Comparison of ENCODE assay signal across 8 cellular contexts in the genomic region with DNA sequence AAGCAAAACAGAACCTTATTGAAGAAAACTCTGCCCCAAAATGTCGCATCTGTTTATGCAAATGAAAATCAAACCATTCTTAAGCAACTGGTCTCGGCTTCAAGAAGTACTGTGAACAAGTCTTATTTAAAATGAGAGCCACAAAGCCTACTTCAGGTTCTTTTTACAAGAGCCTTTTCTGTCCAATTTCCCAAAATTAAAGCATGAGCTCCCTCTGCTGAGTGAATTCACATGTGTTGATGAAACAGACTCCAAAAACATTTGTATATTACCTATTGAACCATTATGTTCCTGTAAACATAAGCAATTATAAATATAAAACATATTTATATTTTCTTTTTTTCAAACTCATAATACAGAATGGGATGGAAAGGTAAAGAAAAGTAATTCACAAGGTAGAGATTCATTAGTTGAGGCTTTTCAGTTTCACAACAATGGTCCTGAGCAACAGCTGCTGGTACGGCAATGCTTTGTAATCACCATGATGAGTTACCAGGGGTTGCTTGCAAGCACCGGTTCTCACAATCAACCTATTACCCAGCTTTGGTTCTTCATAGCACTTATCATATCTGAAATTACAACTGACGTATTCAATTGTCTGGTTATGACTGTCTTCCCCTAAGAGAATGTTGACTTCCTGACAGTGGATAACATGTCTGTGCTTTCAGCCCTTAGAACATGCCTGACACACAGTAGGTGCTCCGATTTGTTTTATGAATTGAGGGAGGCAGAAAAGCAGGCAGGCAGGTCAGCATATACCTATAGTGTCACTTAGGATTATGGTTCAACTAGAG.
DNase-seq lines count a peak whose midpoint lies in the region; ATAC-seq and TF ChIP-seq lines count a peak whose summit lies in the region.

No MANE protein-coding gene starts in this region.

- H3K27me3 ChIP-seq in CD4-positive, alpha-beta T cell (ENCODE audit: control insufficient read depth, insufficient read depth, low read length): no peaks in the 10 kb centered on the region
- no peaks in the 10 kb centered on the region for H3K27me3 ChIP-seq in left ventricle myocardium inferior (ENCODE audit: low read depth)
- no peaks in the 10 kb centered on the region for H3K27me3 ChIP-seq in spleen (replicated peaks in 1 of 7)

- POLR2A ChIA-PET in CD4-positive, alpha-beta T cell (lab: Charles Lee): interaction anchor here (0.9 to 1.0 kb wide), 3 partner anchors 10 to 16 kb away, joined by 3 to 6 read pairs (median 4); no protein-coding TSS in a partner anchor

- no peak overlapping the region for H3K4me3 Mint-ChIP-seq in CD4-positive, alpha-beta T cell
- H3K4me3 Mint-ChIP-seq in activated naive CD8-positive, alpha-beta T cell treated with anti-CD3 and anti-CD28 coated beads for 36 hours: no peak overlapping the region

- H3K36me3 Mint-ChIP-seq in CD4-positive, alpha-beta T cell (ENCODE audit: low read depth): no peaks in the 10 kb centered on the region
- no peaks in the 10 kb centered on the region for H3K36me3 Mint-ChIP-seq in activated naive CD8-positive, alpha-beta T cell treated with anti-CD3 and anti-CD28 coated beads for 36 hours

- WGBS in spleen, 5 donors: 35 to 45% (median 38%) methylated on average over 6 of the region's 6 CpGs

- H3K4me3 ChIP-seq in left ventricle myocardium inferior (no peak overlapping the region), spleen (no peak overlapping the region)

- DNase-seq in CD4-positive, alpha-beta T cell: no peak
- DNase-seq in NCI-H526 (lab: John Stamatoyannopoulos, UW): peak; percentile 45 to 79
- DNase-seq in activated naive CD8-positive, alpha-beta T cell treated with anti-CD3 and anti-CD28 coated beads for 36 hours: no peak
- DNase-seq in left ventricle myocardium inferior: no peak
- DNase-seq in spleen: no peak
- DNase-seq in GM19240 (ENCODE audit: insufficient read length, low spot score): no peak
- DNase-seq in NCI-H187 treated with DMSO at 0.1 percent for 48 hours (lab: John Stamatoyannopoulos, UW): no peak

- H3K9me3 ChIP-seq in CD4-positive, alpha-beta T cell (ENCODE audit: control insufficient read depth, low read length): no peaks in the 10 kb centered on the region
- H3K9me3 ChIP-seq in left ventricle myocardium inferior (replicated peaks) (no peaks in the 10 kb centered on the region), spleen (no peaks in the 10 kb centered on the region)

- no peaks in the 10 kb centered on the region for H3K9me3 Mint-ChIP-seq in CD4-positive, alpha-beta T cell
- H3K9me3 Mint-ChIP-seq in activated naive CD8-positive, alpha-beta T cell treated with anti-CD3 and anti-CD28 coated beads for 36 hours: no peaks in the 10 kb centered on the region

- no peak overlapping the region for H3K27ac Mint-ChIP-seq in CD4-positive, alpha-beta T cell
- H3K27ac Mint-ChIP-seq in activated naive CD8-positive, alpha-beta T cell treated with anti-CD3 and anti-CD28 coated beads for 36 hours: peak overlapping the region; percentile 0

- no peak overlapping the region for H3K27ac ChIP-seq in CD4-positive, alpha-beta T cell (ENCODE audit: low read depth, low read length)
- H3K27ac ChIP-seq in left ventricle myocardium inferior (replicated peaks): no peak overlapping the region
- no peak overlapping the region for H3K27ac ChIP-seq in spleen

- peak; percentile 29 for TF ChIP-seq CTCF in CD4-positive, alpha-beta T cell (IDR thresholded peaks at IDR 0.05)
- TF ChIP-seq CTCF in left ventricle myocardium inferior (IDR thresholded peaks at IDR 0.05; ENCODE audit: borderline replicate concordance): peak; percentile 64
- TF ChIP-seq CTCF in spleen (IDR thresholded peaks at IDR 0.05 in 8 of 11, conservative IDR thresholded peaks at IDR 0.05 in 3 of 11): peak in 8 of 11 experiments; percentile 11 to 56 (median 38)

- H3K36me3 ChIP-seq in left ventricle myocardium inferior (no peaks in the 10 kb centered on the region), spleen (no peaks in the 10 kb centered on the region)

- CTCF ChIA-PET in CD4-positive, alpha-beta T cell (lab: Charles Lee): interaction anchor here (1.9 kb wide), 1 partner anchor 10 kb away, joined by 7 read pairs; no protein-coding TSS in a partner anchor

- H3K4me1 Mint-ChIP-seq in CD4-positive, alpha-beta T cell (ENCODE audit: low read depth): no peaks in the 10 kb centered on the region
- H3K4me1 Mint-ChIP-seq in activated naive CD8-positive, alpha-beta T cell treated with anti-CD3 and anti-CD28 coated beads for 36 hours: peaks cover 22% of the 10 kb centered on the region

- intact Hi-C loops in CD4-positive, alpha-beta T cell (cut with DNase I, micrococcal nuclease): loop anchor here (1.0 to 5.0 kb wide), 3 partner anchors 126 to 726 kb away; no protein-coding TSS in a partner anchor
- intact Hi-C loops in left ventricle myocardium inferior (cut with micrococcal nuclease) (loop anchor here (5.0 kb wide), 1 partner anchor 126 kb away; no protein-coding TSS in a partner anchor), spleen (cut with DNase I; ENCODE audit: low total_unique reads) (loop anchor here (10.0 kb wide), 2 partner anchors 129 to 729 kb away; no protein-coding TSS in a partner anchor)

- peak; percentile 49 for ATAC-seq in CD4-positive, alpha-beta T cell (ENCODE audit: poor library complexity)
- ATAC-seq in GM19035 (IDR thresholded peaks at IDR 0.05; ENCODE audit: unreplicated experiment): peak; percentile 66

- H3K4me1 ChIP-seq in left ventricle myocardium inferior (peaks cover 8% of the 10 kb centered on the region), spleen (peaks cover 0 to 6% (median 0%) of the 10 kb centered on the region in 6 donors)

- no peak for TF ChIP-seq POLR2A in spleen (IDR thresholded peaks at IDR 0.05)

- H3K27me3 Mint-ChIP-seq in CD4-positive, alpha-beta T cell: peaks cover 5% of the 10 kb centered on the region
- H3K27me3 Mint-ChIP-seq in activated naive CD8-positive, alpha-beta T cell treated with anti-CD3 and anti-CD28 coated beads for 36 hours: peaks cover 10% of the 10 kb centered on the region

Comparison
In these comparisons a context has a peak if more than half of its experiments do, and no peak if none do; other contexts are left out.
1. DNase-seq: peak in NCI-H526 (2 of 2); none in CD4-positive, alpha-beta T cell (0 of 10), activated naive CD8-positive, alpha-beta T cell treated with anti-CD3 and anti-CD28 coated beads for 36 hours (single experiment), left ventricle myocardium inferior (single experiment), spleen (single experiment), GM19240 (single experiment) and NCI-H187 treated with DMSO at 0.1 percent for 48 hours (single experiment).
2. Peak in every context shown above with its lines, with median percentiles within 50 percentile points of each other: CTCF ChIP-seq.